In the genomic region with DNA sequence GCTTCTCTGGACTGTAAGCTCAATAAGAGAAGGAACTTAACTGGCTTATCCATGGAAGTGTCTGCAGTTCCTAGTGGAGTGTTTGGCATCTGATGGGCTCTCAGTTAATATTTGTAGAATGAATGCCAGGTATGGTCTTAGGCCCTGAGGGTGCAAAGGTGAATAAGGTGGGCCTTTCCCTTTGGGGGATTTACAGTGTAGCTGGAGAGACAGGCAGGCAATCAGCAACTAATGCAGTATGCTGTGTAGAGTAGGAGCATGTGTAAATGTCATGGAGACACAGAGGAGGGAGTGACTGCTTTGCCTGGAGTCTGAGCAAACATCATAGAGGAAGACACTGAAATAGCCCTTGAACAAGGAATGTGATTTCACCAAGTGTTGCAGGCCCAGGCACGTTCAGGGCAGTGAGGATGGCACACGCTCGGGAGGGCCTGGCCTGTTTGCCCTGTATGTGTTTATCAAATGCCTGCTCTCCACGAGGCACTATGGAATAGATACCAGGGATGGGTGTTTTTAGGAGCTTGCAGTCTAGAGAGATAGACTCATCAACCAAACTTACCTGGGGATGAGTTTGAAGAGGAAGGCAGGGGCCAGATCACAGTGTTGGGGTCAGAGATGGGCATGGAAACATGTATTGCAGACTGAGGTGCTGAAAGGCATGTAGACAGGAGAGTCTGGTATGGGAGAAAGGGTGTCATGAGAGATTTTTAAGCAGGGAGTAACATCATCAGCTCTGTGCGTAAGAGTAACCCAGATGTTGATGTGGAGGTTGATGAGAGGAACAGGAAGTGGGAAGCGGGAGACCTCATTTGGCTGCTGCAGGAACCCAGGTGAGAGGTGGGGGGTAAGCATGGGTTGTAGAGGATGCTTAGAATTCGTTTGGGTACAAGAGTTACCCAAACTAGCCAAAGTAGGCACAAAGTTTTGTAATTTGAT, we compare ENCODE assay signal across 2 cellular contexts.
TF ChIP-seq lines count a peak whose summit lies in the region.

No MANE protein-coding gene starts in this region.

TF ChIP-seq in H1, 55 proteins besides CTCF, POLR2A, EP300 and RAD21:
- TF ChIP-seq RBBP5 (IDR thresholded peaks at IDR 0.05; ENCODE audit: borderline replicate concordance, low read depth, low read length) = no peak
- TF ChIP-seq RXRA (IDR thresholded peaks at IDR 0.05; ENCODE audit: insufficient read depth, low read depth, low read length) = no peak
- TF ChIP-seq, protein P1, sequence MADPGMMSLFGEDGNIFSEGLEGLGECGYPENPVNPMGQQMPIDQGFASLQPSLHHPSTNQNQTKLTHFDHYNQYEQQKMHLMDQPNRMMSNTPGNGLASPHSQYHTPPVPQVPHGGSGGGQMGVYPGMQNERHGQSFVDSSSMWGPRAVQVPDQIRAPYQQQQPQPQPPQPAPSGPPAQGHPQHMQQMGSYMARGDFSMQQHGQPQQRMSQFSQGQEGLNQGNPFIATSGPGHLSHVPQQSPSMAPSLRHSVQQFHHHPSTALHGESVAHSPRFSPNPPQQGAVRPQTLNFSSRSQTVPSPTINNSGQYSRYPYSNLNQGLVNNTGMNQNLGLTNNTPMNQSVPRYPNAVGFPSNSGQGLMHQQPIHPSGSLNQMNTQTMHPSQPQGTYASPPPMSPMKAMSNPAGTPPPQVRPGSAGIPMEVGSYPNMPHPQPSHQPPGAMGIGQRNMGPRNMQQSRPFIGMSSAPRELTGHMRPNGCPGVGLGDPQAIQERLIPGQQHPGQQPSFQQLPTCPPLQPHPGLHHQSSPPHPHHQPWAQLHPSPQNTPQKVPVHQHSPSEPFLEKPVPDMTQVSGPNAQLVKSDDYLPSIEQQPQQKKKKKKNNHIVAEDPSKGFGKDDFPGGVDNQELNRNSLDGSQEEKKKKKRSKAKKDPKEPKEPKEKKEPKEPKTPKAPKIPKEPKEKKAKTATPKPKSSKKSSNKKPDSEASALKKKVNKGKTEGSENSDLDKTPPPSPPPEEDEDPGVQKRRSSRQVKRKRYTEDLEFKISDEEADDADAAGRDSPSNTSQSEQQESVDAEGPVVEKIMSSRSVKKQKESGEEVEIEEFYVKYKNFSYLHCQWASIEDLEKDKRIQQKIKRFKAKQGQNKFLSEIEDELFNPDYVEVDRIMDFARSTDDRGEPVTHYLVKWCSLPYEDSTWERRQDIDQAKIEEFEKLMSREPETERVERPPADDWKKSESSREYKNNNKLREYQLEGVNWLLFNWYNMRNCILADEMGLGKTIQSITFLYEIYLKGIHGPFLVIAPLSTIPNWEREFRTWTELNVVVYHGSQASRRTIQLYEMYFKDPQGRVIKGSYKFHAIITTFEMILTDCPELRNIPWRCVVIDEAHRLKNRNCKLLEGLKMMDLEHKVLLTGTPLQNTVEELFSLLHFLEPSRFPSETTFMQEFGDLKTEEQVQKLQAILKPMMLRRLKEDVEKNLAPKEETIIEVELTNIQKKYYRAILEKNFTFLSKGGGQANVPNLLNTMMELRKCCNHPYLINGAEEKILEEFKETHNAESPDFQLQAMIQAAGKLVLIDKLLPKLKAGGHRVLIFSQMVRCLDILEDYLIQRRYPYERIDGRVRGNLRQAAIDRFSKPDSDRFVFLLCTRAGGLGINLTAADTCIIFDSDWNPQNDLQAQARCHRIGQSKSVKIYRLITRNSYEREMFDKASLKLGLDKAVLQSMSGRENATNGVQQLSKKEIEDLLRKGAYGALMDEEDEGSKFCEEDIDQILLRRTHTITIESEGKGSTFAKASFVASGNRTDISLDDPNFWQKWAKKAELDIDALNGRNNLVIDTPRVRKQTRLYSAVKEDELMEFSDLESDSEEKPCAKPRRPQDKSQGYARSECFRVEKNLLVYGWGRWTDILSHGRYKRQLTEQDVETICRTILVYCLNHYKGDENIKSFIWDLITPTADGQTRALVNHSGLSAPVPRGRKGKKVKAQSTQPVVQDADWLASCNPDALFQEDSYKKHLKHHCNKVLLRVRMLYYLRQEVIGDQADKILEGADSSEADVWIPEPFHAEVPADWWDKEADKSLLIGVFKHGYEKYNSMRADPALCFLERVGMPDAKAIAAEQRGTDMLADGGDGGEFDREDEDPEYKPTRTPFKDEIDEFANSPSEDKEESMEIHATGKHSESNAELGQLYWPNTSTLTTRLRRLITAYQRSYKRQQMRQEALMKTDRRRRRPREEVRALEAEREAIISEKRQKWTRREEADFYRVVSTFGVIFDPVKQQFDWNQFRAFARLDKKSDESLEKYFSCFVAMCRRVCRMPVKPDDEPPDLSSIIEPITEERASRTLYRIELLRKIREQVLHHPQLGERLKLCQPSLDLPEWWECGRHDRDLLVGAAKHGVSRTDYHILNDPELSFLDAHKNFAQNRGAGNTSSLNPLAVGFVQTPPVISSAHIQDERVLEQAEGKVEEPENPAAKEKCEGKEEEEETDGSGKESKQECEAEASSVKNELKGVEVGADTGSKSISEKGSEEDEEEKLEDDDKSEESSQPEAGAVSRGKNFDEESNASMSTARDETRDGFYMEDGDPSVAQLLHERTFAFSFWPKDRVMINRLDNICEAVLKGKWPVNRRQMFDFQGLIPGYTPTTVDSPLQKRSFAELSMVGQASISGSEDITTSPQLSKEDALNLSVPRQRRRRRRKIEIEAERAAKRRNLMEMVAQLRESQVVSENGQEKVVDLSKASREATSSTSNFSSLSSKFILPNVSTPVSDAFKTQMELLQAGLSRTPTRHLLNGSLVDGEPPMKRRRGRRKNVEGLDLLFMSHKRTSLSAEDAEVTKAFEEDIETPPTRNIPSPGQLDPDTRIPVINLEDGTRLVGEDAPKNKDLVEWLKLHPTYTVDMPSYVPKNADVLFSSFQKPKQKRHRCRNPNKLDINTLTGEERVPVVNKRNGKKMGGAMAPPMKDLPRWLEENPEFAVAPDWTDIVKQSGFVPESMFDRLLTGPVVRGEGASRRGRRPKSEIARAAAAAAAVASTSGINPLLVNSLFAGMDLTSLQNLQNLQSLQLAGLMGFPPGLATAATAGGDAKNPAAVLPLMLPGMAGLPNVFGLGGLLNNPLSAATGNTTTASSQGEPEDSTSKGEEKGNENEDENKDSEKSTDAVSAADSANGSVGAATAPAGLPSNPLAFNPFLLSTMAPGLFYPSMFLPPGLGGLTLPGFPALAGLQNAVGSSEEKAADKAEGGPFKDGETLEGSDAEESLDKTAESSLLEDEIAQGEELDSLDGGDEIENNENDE (IDR thresholded peaks at IDR 0.05; ENCODE audit: insufficient replicate concordance, low read length) = no peak
- TF ChIP-seq YY1 (IDR thresholded peaks at IDR 0.05; ENCODE audit: low read depth, low read length) = no peak
- no peak for TF ChIP-seq ATF3 (IDR thresholded peaks at IDR 0.05; ENCODE audit: insufficient read depth, low read depth, low read length)

TF ChIP-seq in GM23338, 12 proteins besides CTCF, POLR2A, EP300 and RAD21:
- no peak for TF ChIP-seq POLR2AphosphoS5 (IDR thresholded peaks at IDR 0.05; ENCODE audit: low read depth)
- TF ChIP-seq STAT1 (IDR thresholded peaks at IDR 0.05; ENCODE audit: unreplicated experiment) = no peak
- no peak for TF ChIP-seq NANOG (IDR thresholded peaks at IDR 0.05; ENCODE audit: borderline replicate concordance)
TF ChIP-seq in GM23338: peak in this region for 0.
